In genomic region chr16:56769674-56770073, GRCh38 we compare ENCODE assay signal across 20 cellular contexts.
"Had no signal": no experiment of that assay in that cellular context is flagged by ENCODE, and none has a peak within 500 bp of the region (broad histone marks: within the 10 kb centered on the region; RNA-seq: fewer than 3 reads in every experiment).

No MANE protein-coding gene starts in this region.

- H3K4me1 ChIP-seq: parathyroid adenoma, testis had no signal

- H3K27me3 ChIP-seq: adrenal gland, cardiac muscle cell, heart right ventricle, testis, upper lobe of right lung had no signal

- H3K9me3 ChIP-seq: adrenal gland, heart right ventricle, lower lobe of right lung, testis, upper lobe of right lung had no signal

- H3K27ac ChIP-seq: adrenal gland, cardiac muscle cell, epithelial cell of prostate, heart right ventricle, lower lobe of right lung, parathyroid adenoma, SK-N-MC, testis, upper lobe of right lung had no signal

- DNase-seq: activated B cell treated with CpG ODN at 0.5 μM for 24 hours; activated CD4-positive, alpha-beta memory T cell treated with anti-CD3 and anti-CD28 coated beads, Interleukin-2, amount 10 ng/mL, durations not matched to agents 7 days and 5 days; activated CD4-positive, alpha-beta T cell treated with anti-CD3 and anti-CD28 coated beads for 4 hours; activated CD8-positive, alpha-beta memory T cell treated with anti-CD3 and anti-CD28 coated beads, Interleukin-2, amount 10 ng/mL, durations not matched to agents 7 days and 5 days; activated effector memory CD4-positive, alpha-beta T cell treated with Interleukin-2 at 50 U/mL for 16 hours; activated naive CD4-positive, alpha-beta T cell treated with anti-CD3 and anti-CD28 coated beads, Interleukin-2, amount 50 U/mL, for 16 hours; activated T-cell treated with anti-CD3 and anti-CD28 coated beads, Interleukin-2, amount 50 U/mL, for 1 hour; adrenal gland; effector memory CD8-positive, alpha-beta T cell; heart right ventricle; left cardiac atrium; lower lobe of right lung; stimulated activated CD4-positive, alpha-beta T cell treated with anti-CD3 and anti-CD28 coated beads, Interleukin-4, amount 100 ng/mL, for 24 hours; T-cell; testis; upper lobe of right lung had no signal

- H3K4me3 ChIP-seq: adrenal gland, cardiac muscle cell, heart right ventricle, lower lobe of right lung, SK-N-MC, testis, upper lobe of right lung had no signal

- H3K36me3 ChIP-seq: adrenal gland, cardiac muscle cell, upper lobe of right lung had no signal
